19 cellular contexts compared by ENCODE assay signal in the genomic region with DNA sequence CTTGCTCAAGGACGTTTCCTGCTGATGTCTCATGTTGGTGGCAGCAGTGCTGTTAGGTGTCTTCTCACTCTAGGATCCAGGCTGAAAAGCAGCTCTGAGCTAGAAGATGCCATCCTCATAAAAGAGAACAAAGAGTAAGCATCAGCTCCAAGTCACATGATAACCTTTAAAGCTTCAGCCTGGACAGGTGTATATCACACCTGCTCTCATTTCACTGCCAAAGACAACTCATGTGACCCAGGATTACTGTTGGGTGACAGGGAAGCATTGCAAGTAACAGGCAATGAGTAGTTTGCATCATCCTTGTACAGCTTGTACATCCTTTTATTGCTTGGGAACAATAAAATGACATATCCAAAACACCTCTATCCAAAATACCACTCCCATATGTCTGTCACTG.
A peak's percentile ranks its signal among the peaks of the same experiment; 100 is the strongest.
DNase-seq lines count a peak whose midpoint lies in the region; FAIRE-seq and TF ChIP-seq lines count a peak whose summit lies in the region.
"Had no signal": no experiment of that assay in that cellular context is flagged by ENCODE, and none has a peak within 500 bp of the region (broad histone marks: within the 10 kb centered on the region; RNA-seq: fewer than 3 reads in every experiment).

No MANE protein-coding gene starts in this region.

- no peak overlapping the region for H2BK15ac ChIP-seq in H1 (ENCODE audit: low read length)

- FAIRE-seq in H1 (lab: Jason Lieb, UNC): no peak
- FAIRE-seq: H54 had no signal

- no peak overlapping the region for H3K4me3 ChIP-seq in LNCaP clone FGC (ENCODE audit: low read depth, low read length)
- no peak overlapping the region for H3K4me3 ChIP-seq in H1 (ENCODE audit: extremely low read depth in 1 of 4, insufficient read depth in 2 of 4, low read depth in 3 of 4, low read length in 4 of 4)
- H3K4me3 ChIP-seq: PC-9, SJCRH30 had no signal

- H3K4me2 ChIP-seq in H1 (ENCODE audit: insufficient read depth in 1 of 2, low read depth in 2 of 2, low read length in 2 of 2): no peak overlapping the region
- H3K4me2 ChIP-seq: KMS-11, PC-9 had no signal

- H3K27me3 ChIP-seq in H1 (replicated peaks in 1 of 4; ENCODE audit: control insufficient read depth in 3 of 4, extremely low read depth in 1 of 4, insufficient read depth in 3 of 4, low read length in 3 of 4): no peaks in the 10 kb centered on the region

- H2AFZ ChIP-seq in H1 (ENCODE audit: low read length): no peak overlapping the region
- H2AFZ ChIP-seq: PC-9 had no signal

- no peak overlapping the region for H3K27ac ChIP-seq in H1 (ENCODE audit: low read depth, low read length)
- H3K27ac ChIP-seq: KMS-11, PC-9, SJCRH30 had no signal

- H3K36me3 ChIP-seq in H1 (ENCODE audit: control insufficient read depth in 2 of 4, insufficient read depth in 4 of 4, low read length in 3 of 4): no peaks in the 10 kb centered on the region
- H3K36me3 ChIP-seq: SJCRH30 had no signal

- no peaks in the 10 kb centered on the region for H3K4me1 ChIP-seq in H1 (replicated peaks in 1 of 4; ENCODE audit: control insufficient read depth in 3 of 4, insufficient read depth in 4 of 4, low read length in 3 of 4)
- H3K4me1 ChIP-seq: SJCRH30 had no signal

- no peak for TF ChIP-seq EP300 in H1 (IDR thresholded peaks at IDR 0.05; ENCODE audit: borderline replicate concordance in 1 of 2, low read depth in 2 of 2, low read length in 2 of 2)

- no peaks in the 10 kb centered on the region for H3K79me2 ChIP-seq in H1 (ENCODE audit: control insufficient read depth in 1 of 2, insufficient read depth in 2 of 2, low read length in 2 of 2)

- no peak for TF ChIP-seq POLR2A in H1 (IDR thresholded peaks at IDR 0.05; ENCODE audit: control extremely low read depth in 1 of 2, low read depth in 2 of 2, low read length in 2 of 2)

- H4K20me1 ChIP-seq in H1 (replicated peaks in 1 of 2; ENCODE audit: control insufficient read depth in 1 of 2, insufficient read depth in 2 of 2, low read length in 2 of 2): no peaks in the 10 kb centered on the region

- no peak overlapping the region for H2BK12ac ChIP-seq in H1 (ENCODE audit: low read depth, low read length)

- peaks cover 5 to 42% of the 10 kb centered on the region in 2 experiments; a peak in 3 of 4 replicates for H3K9me3 ChIP-seq in H1 (ENCODE audit: insufficient read depth in 2 of 2, low read depth in 1 of 2, low read length in 1 of 2)
- H3K9me3 ChIP-seq: SJCRH30 had no signal

- no peak overlapping the region for H4K5ac ChIP-seq in H1 (ENCODE audit: insufficient read length, low read depth, low read length)

- POLR2A ChIA-PET in H1 (lab: Charles Lee; ENCODE audit: partially characterized antibody): no interaction called here

- H3K4ac ChIP-seq in H1 (replicated peaks; ENCODE audit: insufficient read length, low read depth, low read length): no peak overlapping the region

- H3K18ac ChIP-seq in H1 (ENCODE audit: extremely low read depth, low read length): no peak overlapping the region

- H2AK5ac ChIP-seq in H1 (ENCODE audit: low read depth, low read length): no peak overlapping the region

- no peak for TF ChIP-seq RAD21 in H1 (IDR thresholded peaks at IDR 0.05 in 1 of 2, conservative IDR thresholded peaks at IDR 0.05 in 1 of 2; ENCODE audit: low read depth in 2 of 2, low read length in 2 of 2)

- H4K8ac ChIP-seq in H1 (ENCODE audit: extremely low read depth, insufficient read depth, low read length): no peak overlapping the region

- peak overlapping the region; percentile 52 for H3K23ac ChIP-seq in H1 (ENCODE audit: insufficient read length)

- no peaks in the 10 kb centered on the region for H3K79me1 ChIP-seq in H1 (ENCODE audit: low read depth, low read length)

- no peak overlapping the region for H3K9ac ChIP-seq in H1 (replicated peaks in 1 of 4; ENCODE audit: extremely low read depth in 1 of 4, low read depth in 3 of 4, low read length in 3 of 4)
- H3K9ac ChIP-seq: KMS-11 had no signal

- H4K91ac ChIP-seq in H1 (replicated peaks; ENCODE audit: insufficient read length, low read length): no peak overlapping the region

- H3K23me2 ChIP-seq in H1 (ENCODE audit: low read depth, low read length): no peaks in the 10 kb centered on the region

- CTCF ChIA-PET in H1 (lab: Charles Lee; ENCODE audit: partially characterized antibody): no interaction called here

- DNase-seq in LNCaP clone FGC (ENCODE audit: low read depth) (peak; percentile 26), NCI-H146 treated with DMSO at 0.1 percent for 48 hours (lab: John Stamatoyannopoulos, UW; ENCODE audit: unreplicated experiment) (peak; percentile 83), NCI-H69 (lab: John Stamatoyannopoulos, UW) (peak; percentile 8), H1 (ENCODE audit: low read depth in 1 of 2, low spot score in 2 of 2) (no peak), germinal center (ENCODE audit: low spot score) (no peak), NCI-H187 (lab: John Stamatoyannopoulos, UW) (no peak), DMS79 (lab: John Stamatoyannopoulos, UW) (no peak)
- DNase-seq: ACHN; CD8-positive, alpha-beta memory T cell; DMS79 treated with DMSO at 0.1 percent for 48 hours; NCI-H1048; NCI-H2107; NCI-H446; NCI-H526 treated with DMSO at 0.1 percent for 48 hours; PC-9; SJCRH30; T1000 had no signal

- no peak overlapping the region for H2BK120ac ChIP-seq in H1 (replicated peaks; ENCODE audit: low read depth, low read length)

- H2BK5ac ChIP-seq in H1 (ENCODE audit: low read depth, low read length): no peak overlapping the region

- H2BK20ac ChIP-seq in H1 (ENCODE audit: low read length): no peak overlapping the region

- no peak overlapping the region for H3K14ac ChIP-seq in H1 (ENCODE audit: insufficient read length)

- TF ChIP-seq CTCF in LNCaP clone FGC (IDR thresholded peaks at IDR 0.05; ENCODE audit: control insufficient read depth, extremely low read depth, insufficient read depth) (no peak), H1 (IDR thresholded peaks at IDR 0.05; ENCODE audit: control extremely low read depth in 1 of 3, insufficient read depth in 1 of 3, low read depth in 1 of 3, low read length in 3 of 3) (no peak)

- no peak overlapping the region for H3K56ac ChIP-seq in H1 (replicated peaks; ENCODE audit: insufficient read length, low read depth, low read length)

- WGBS in H1 (ENCODE audit: extremely low coverage in 1 of 2, insufficient coverage in 1 of 2, insufficient read length in 1 of 2, insufficient replicate concordance in 2 of 2, low coverage in 1 of 2, low lambda C conversion rate in 2 of 2, missing lambda C conversion rate in 1 of 2), 2 experiments: 92% methylated on average over 1 of the region's 1 CpG; no CpG with 5 or more reads in 1 of the 2 experiments

TF ChIP-seq in H1, 55 proteins besides CTCF, POLR2A, EP300 and RAD21:
- no peak for TF ChIP-seq HDAC6 (IDR thresholded peaks at IDR 0.05; ENCODE audit: low read depth, low read length)
- no peak for TF ChIP-seq JUND (IDR thresholded peaks at IDR 0.05; ENCODE audit: low read length)
- TF ChIP-seq, protein P1, sequence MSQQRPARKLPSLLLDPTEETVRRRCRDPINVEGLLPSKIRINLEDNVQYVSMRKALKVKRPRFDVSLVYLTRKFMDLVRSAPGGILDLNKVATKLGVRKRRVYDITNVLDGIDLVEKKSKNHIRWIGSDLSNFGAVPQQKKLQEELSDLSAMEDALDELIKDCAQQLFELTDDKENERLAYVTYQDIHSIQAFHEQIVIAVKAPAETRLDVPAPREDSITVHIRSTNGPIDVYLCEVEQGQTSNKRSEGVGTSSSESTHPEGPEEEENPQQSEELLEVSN (IDR thresholded peaks at IDR 0.05): no peak

Comparison
In these comparisons a context has a peak if more than half of its experiments do, and no peak if none do; other contexts are left out.
1. DNase-seq: peak in LNCaP clone FGC (single experiment), NCI-H146 treated with DMSO at 0.1 percent for 48 hours (single experiment) and NCI-H69 (single experiment); none in H1 (0 of 2), germinal center (single experiment), NCI-H187 (0 of 2) and DMS79 (single experiment).